11 cellular contexts compared by ENCODE assay signal in genomic region chr1:234620272-234620711, GRCh38. TPM values are rescaled to one million over a fixed set of nuclear protein-coding genes. Genes with fewer than 3 reads are reported as not detected.
DNase-seq lines count a peak whose midpoint lies in the region; FAIRE-seq and TF ChIP-seq lines count a peak whose summit lies in the region.
"Had no signal": no experiment of that assay in that cellular context is flagged by ENCODE, and none has a peak within 500 bp of the region (broad histone marks: within the 10 kb centered on the region; RNA-seq: fewer than 3 reads in every experiment).

No MANE protein-coding gene starts in this region.

- peak overlapping the region; percentile 66 for H2BK15ac ChIP-seq in mesendoderm (replicated peaks; ENCODE audit: low read depth)

- no peak overlapping the region for H3K4ac ChIP-seq in mesendoderm (ENCODE audit: low read depth, low read length)

- H3K9me2 ChIP-seq in Karpas-422 (replicated peaks; ENCODE audit: insufficient read depth, low read length) = no peaks in the 10 kb centered on the region

- H3K23ac ChIP-seq in mesendoderm (ENCODE audit: low read length) = no peak overlapping the region

- intact Hi-C loops in tibial artery (cut with DNase I; ENCODE audit: low total_unique reads) = loop anchor here (10.0 kb wide), 1 partner anchor 55 kb away; no protein-coding TSS in a partner anchor

- no peak overlapping the region for H4K5ac ChIP-seq in mesendoderm (ENCODE audit: low read length)

- FAIRE-seq in HTR-8/SVneo (lab: Jason Lieb, UNC) = no peak

- H2BK120ac ChIP-seq in mesendoderm (ENCODE audit: low read depth, low read length) = no peak overlapping the region

- H3K27me3 ChIP-seq in ACC112 (ENCODE audit: insufficient read depth, low read length) = no peaks in the 10 kb centered on the region
- no peaks in the 10 kb centered on the region for H3K27me3 ChIP-seq in Karpas-422 (ENCODE audit: low read length)
- H3K27me3 ChIP-seq in adipocyte (replicated peaks; ENCODE audit: control insufficient read depth, insufficient read depth, low read length) = no peaks in the 10 kb centered on the region
- no peaks in the 10 kb centered on the region for H3K27me3 ChIP-seq in mesendoderm (ENCODE audit: insufficient read depth, low read length, poor library complexity)
- H3K27me3 ChIP-seq in tibial artery = no peaks in the 10 kb centered on the region
- H3K27me3 ChIP-seq: BLaER1 had no signal

- no peak for TF ChIP-seq CTCF in tibial artery (IDR thresholded peaks at IDR 0.05)

- peak overlapping the region; percentile 26 for H3K4me2 ChIP-seq in Karpas-422 (ENCODE audit: low read depth, low read length, poor library complexity, severe bottlenecking)
- H3K4me2 ChIP-seq in mesendoderm (ENCODE audit: low read length) = no peak overlapping the region
- H3K4me2 ChIP-seq: BLaER1 had no signal

- peak overlapping the region; percentile 47 for H3K4me3 ChIP-seq in ACC112 (ENCODE audit: low read depth, low read length)
- no peak overlapping the region for H3K4me3 ChIP-seq in Karpas-422 (ENCODE audit: low read length)
- H3K4me3 ChIP-seq in adipocyte (ENCODE audit: low read length) = peak overlapping the region; percentile 47
- H3K4me3 ChIP-seq in mesendoderm (ENCODE audit: low read length) = no peak overlapping the region
- H3K4me3 ChIP-seq in tibial artery = no peak overlapping the region
- H3K4me3 ChIP-seq: BLaER1 had no signal

- H3K79me2 ChIP-seq in ACC112 (ENCODE audit: control insufficient read depth, insufficient read depth, low read length, unreplicated experiment) (no peaks in the 10 kb centered on the region), Karpas-422 (ENCODE audit: low read length) (no peaks in the 10 kb centered on the region), mesendoderm (ENCODE audit: control insufficient read depth, insufficient read depth, low read length) (no peaks in the 10 kb centered on the region)

- H3K4me1 ChIP-seq in ACC112 (ENCODE audit: control insufficient read depth, insufficient read depth, low read length, unreplicated experiment) = peaks cover 73% of the 10 kb centered on the region
- H3K4me1 ChIP-seq in Karpas-422 (ENCODE audit: low read length) = peaks cover 28% of the 10 kb centered on the region
- peaks cover 79% of the 10 kb centered on the region for H3K4me1 ChIP-seq in adipocyte (ENCODE audit: control insufficient read depth, insufficient read depth, low read length)
- H3K4me1 ChIP-seq in mesendoderm (ENCODE audit: control insufficient read depth, low read depth, low read length) = no peaks in the 10 kb centered on the region
- peaks cover 0 to 65% (median 34%) of the 10 kb centered on the region in 4 donors for H3K4me1 ChIP-seq in tibial artery

- H2AFZ ChIP-seq in ACC112 (ENCODE audit: low read length, unreplicated experiment) = peak overlapping the region; percentile 98
- H2AFZ ChIP-seq in Karpas-422 (ENCODE audit: low read length) = no peak overlapping the region

- no peak for DNase-seq in Karpas-422
- DNase-seq in adipocyte (ENCODE audit: low read depth) = no peak
- no peak for DNase-seq in mesendoderm
- DNase-seq in HTR-8/SVneo (ENCODE audit: insufficient read length, low spot score) = no peak
- no peak for DNase-seq in tibial artery
- DNase-seq in dermis blood vessel endothelial cell = no peak
- DNase-seq in stimulated activated CD4-positive, alpha-beta T cell treated with anti-CD3 and anti-CD28 coated beads, Interleukin-4, amount 100 ng/mL, for 1 hour = no peak
- DNase-seq: activated CD4-positive, alpha-beta T cell treated with anti-CD3 and anti-CD28 coated beads, Interleukin-2, amount 10 ng/mL, durations not matched to agents 7 days and 5 days; aorta had no signal

- H2AK5ac ChIP-seq in mesendoderm (ENCODE audit: low read length) = no peak overlapping the region

- H3K79me1 ChIP-seq in mesendoderm (ENCODE audit: low read length) = no peaks in the 10 kb centered on the region

- H2BK5ac ChIP-seq in mesendoderm (ENCODE audit: low read length) = no peak overlapping the region

- H3K9me3 ChIP-seq in Karpas-422 (ENCODE audit: low read length) (no peaks in the 10 kb centered on the region), adipocyte (ENCODE audit: control insufficient read depth, low read length) (no peaks in the 10 kb centered on the region), tibial artery (no peaks in the 10 kb centered on the region)
- H3K9me3 ChIP-seq: BLaER1 had no signal

- no peak overlapping the region for H4K8ac ChIP-seq in mesendoderm (ENCODE audit: low read depth, low read length)

- no peak overlapping the region for H3K56ac ChIP-seq in mesendoderm (ENCODE audit: low read length)

- H4K20me1 ChIP-seq in Karpas-422 (ENCODE audit: insufficient read depth, low read depth, low read length) = no peaks in the 10 kb centered on the region
- H4K20me1 ChIP-seq: BLaER1 had no signal

- H3K36me3 ChIP-seq in ACC112 (ENCODE audit: insufficient read depth, low read length) = no peaks in the 10 kb centered on the region
- H3K36me3 ChIP-seq in Karpas-422 (ENCODE audit: insufficient read depth, low read length) = no peaks in the 10 kb centered on the region
- no peaks in the 10 kb centered on the region for H3K36me3 ChIP-seq in adipocyte (ENCODE audit: control insufficient read depth, insufficient read depth, low read length, severe bottlenecking)
- no peaks in the 10 kb centered on the region for H3K36me3 ChIP-seq in mesendoderm (ENCODE audit: control insufficient read depth, insufficient read depth, low read length)
- H3K36me3 ChIP-seq in tibial artery = no peaks in the 10 kb centered on the region
- H3K36me3 ChIP-seq: BLaER1 had no signal

- no peak overlapping the region for H3K18ac ChIP-seq in mesendoderm (ENCODE audit: low read length)

- H3K9ac ChIP-seq in Karpas-422 (ENCODE audit: low read length) (no peak overlapping the region), adipocyte (ENCODE audit: low read length) (peak overlapping the region; percentile 85), mesendoderm (ENCODE audit: low read length) (no peak overlapping the region)
- H3K9ac ChIP-seq: BLaER1 had no signal

- WGBS in mesendoderm (ENCODE audit: extremely low coverage, insufficient coverage, low lambda C conversion rate) = no CpG with 5 or more reads among the region's 4 CpGs

- H3K27ac ChIP-seq in ACC112 (ENCODE audit: low read depth, low read length) (peak overlapping the region; percentile 89), Karpas-422 (ENCODE audit: low read length) (no peak overlapping the region), mesendoderm (ENCODE audit: low read depth, low read length) (no peak overlapping the region), tibial artery (peak overlapping the region in 1 of 2 donors; percentile 98)
- H3K27ac ChIP-seq: BLaER1 had no signal

RNA-seq across cellular contexts. Expression of gene IRF2BP2, which starts 10.3 kb away (rescaled TPM):
- 14.1 and 16.5 TPM in 2 replicates for total RNA-seq in Karpas-422 (2014; rRNA removed; shearing (Covaris generic); ENCODE audit: low replicate concordance)
- polyA plus RNA-seq in mesendoderm (2013, experiment 1 of 2) = 26.4 TPM
- 26.7 TPM for polyA plus RNA-seq in mesendoderm (2013, experiment 2 of 2)
- total RNA-seq in dermis blood vessel endothelial cell = 104 and 115 TPM in 2 replicates

Comparison
In these comparisons a context has a peak if more than half of its experiments do, and no peak if none do; other contexts are left out.
1. H3K4me3 ChIP-seq: peak in ACC112 (single experiment) and adipocyte (single experiment); none in Karpas-422 (single experiment), mesendoderm (single experiment) and tibial artery (0 of 2).